ENCODE assay signal across 17 cellular contexts in the genomic region with DNA sequence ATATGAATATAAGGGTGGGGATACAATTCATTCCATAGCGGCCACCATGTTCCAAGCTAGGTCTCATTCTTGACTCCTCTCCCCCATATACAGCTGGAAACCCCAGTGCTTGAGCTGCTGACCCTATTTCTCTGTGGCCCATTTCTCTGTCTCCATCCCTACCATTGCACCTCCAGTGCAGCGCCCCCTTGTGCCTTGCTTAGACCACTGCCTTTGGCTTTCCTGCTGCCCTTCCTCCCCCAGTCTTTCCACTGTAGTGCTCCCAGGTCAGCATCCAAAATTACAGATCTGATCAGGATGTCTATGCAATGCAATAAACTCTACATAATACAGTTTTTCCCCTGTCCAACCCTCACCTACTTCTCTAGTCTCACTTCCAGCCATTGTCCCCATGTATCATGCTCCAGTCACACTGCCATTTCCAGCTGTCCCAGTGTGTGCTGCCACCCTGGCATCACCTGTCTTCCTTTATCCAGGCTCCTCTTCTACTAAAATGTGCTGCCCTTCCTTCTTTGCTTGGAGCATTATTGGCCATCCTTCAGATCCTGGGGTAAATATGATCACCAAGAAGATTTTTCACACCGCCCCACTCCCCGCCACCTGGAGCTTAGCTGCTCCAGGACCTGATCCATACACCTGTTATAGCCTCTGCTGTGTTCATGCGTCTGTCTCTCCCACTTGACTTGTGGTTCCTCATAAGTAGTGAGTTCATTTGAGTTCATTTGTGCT.
A peak's percentile ranks its signal among the peaks of the same experiment; 100 is the strongest.
DNase-seq lines count a peak whose midpoint lies in the region; ATAC-seq, FAIRE-seq and TF ChIP-seq lines count a peak whose summit lies in the region.
"Had no signal": no experiment of that assay in that cellular context is flagged by ENCODE, and none has a peak within 500 bp of the region (broad histone marks: within the 10 kb centered on the region; RNA-seq: fewer than 3 reads in every experiment).

No MANE protein-coding gene starts in this region.

- no peak overlapping the region for H2BK5ac ChIP-seq in H1 (ENCODE audit: low read depth, low read length)

- H3K4me2 ChIP-seq in H1 (ENCODE audit: insufficient read depth in 1 of 2, low read depth in 2 of 2, low read length in 2 of 2), result no peak overlapping the region

- no peaks in the 10 kb centered on the region for H3K4me1 Mint-ChIP-seq in CD4-positive, alpha-beta memory T cell
- H3K4me1 Mint-ChIP-seq: activated naive CD8-positive, alpha-beta T cell treated with anti-CD3 and anti-CD28 coated beads, Interleukin-2, amount 10 ng/mL, durations not matched to agents 7 days and 5 days; B cell; T-cell had no signal

- no peak overlapping the region for H2BK12ac ChIP-seq in H1 (ENCODE audit: low read depth, low read length)

- H3K18ac ChIP-seq in H1 (ENCODE audit: extremely low read depth, low read length), result no peak overlapping the region

- no peaks in the 10 kb centered on the region for H3K4me1 ChIP-seq in H1 (replicated peaks in 1 of 4; ENCODE audit: control insufficient read depth in 3 of 4, insufficient read depth in 4 of 4, low read length in 3 of 4)
- H3K4me1 ChIP-seq in CD4-positive, alpha-beta memory T cell (ENCODE audit: insufficient read depth, low read length), result no peaks in the 10 kb centered on the region

- no peak overlapping the region for H3K4me3 ChIP-seq in H1 (ENCODE audit: extremely low read depth in 1 of 4, insufficient read depth in 2 of 4, low read depth in 3 of 4, low read length in 4 of 4)
- H3K4me3 ChIP-seq in CD4-positive, alpha-beta memory T cell (ENCODE audit: low read length in 2 of 2), result no peak overlapping the region

- H3K27me3 ChIP-seq in H1 (replicated peaks in 1 of 4; ENCODE audit: control insufficient read depth in 3 of 4, extremely low read depth in 1 of 4, insufficient read depth in 3 of 4, low read length in 3 of 4), result no peaks in the 10 kb centered on the region
- no peaks in the 10 kb centered on the region for H3K27me3 ChIP-seq in CD4-positive, alpha-beta memory T cell (ENCODE audit: insufficient read depth, low read length)

- peaks cover 0 to 4% (median 0%) of the 10 kb centered on the region in 8 donors for H3K9me3 Mint-ChIP-seq in CD4-positive, alpha-beta memory T cell
- H3K9me3 Mint-ChIP-seq: activated naive CD8-positive, alpha-beta T cell treated with anti-CD3 and anti-CD28 coated beads, Interleukin-2, amount 10 ng/mL, durations not matched to agents 7 days and 5 days had no signal

- no peaks in the 10 kb centered on the region for H4K20me1 ChIP-seq in H1 (replicated peaks in 1 of 2; ENCODE audit: control insufficient read depth in 1 of 2, insufficient read depth in 2 of 2, low read length in 2 of 2)

- no peak overlapping the region for H2BK120ac ChIP-seq in H1 (replicated peaks; ENCODE audit: low read depth, low read length)

- no peak overlapping the region for H2BK15ac ChIP-seq in H1 (ENCODE audit: low read length)

- no peak overlapping the region for H2BK20ac ChIP-seq in H1 (ENCODE audit: low read length)

- no peak overlapping the region for H3K27ac ChIP-seq in H1 (ENCODE audit: low read depth, low read length)
- H3K27ac ChIP-seq in CD4-positive, alpha-beta memory T cell (ENCODE audit: low read depth, low read length), result no peak overlapping the region

- 76% methylated on average over 5 of the region's 5 CpGs; no CpG with 5 or more reads in 1 of the 2 experiments for WGBS in H1 (ENCODE audit: extremely low coverage in 1 of 2, insufficient coverage in 1 of 2, insufficient read length in 1 of 2, insufficient replicate concordance in 2 of 2, low coverage in 1 of 2, low lambda C conversion rate in 2 of 2, missing lambda C conversion rate in 1 of 2), 2 experiments

- H3K56ac ChIP-seq in H1 (replicated peaks; ENCODE audit: insufficient read length, low read depth, low read length), result no peak overlapping the region

- CTCF ChIA-PET in H1 (lab: Charles Lee; ENCODE audit: partially characterized antibody), result interaction anchor here (0.5 to 2.4 kb wide), 22 partner anchors 10 to 1680 kb away, joined by 3 to 19 read pairs (median 4); no protein-coding TSS in a partner anchor
- CTCF ChIA-PET in CD4-positive, alpha-beta memory T cell (lab: Charles Lee; ENCODE audit: partially characterized antibody), result no interaction called here

- no peak overlapping the region for H2AK5ac ChIP-seq in H1 (ENCODE audit: low read depth, low read length)

- H3K27me3 Mint-ChIP-seq in CD4-positive, alpha-beta memory T cell, result peaks cover 0 to 2% of the 10 kb centered on the region in 2 donors
- H3K27me3 Mint-ChIP-seq: activated naive CD8-positive, alpha-beta T cell treated with anti-CD3 and anti-CD28 coated beads, Interleukin-2, amount 10 ng/mL, durations not matched to agents 7 days and 5 days had no signal

- no peak overlapping the region for H2AFZ ChIP-seq in H1 (ENCODE audit: low read length)

- no peak for TF ChIP-seq POLR2A in H1 (IDR thresholded peaks at IDR 0.05; ENCODE audit: control extremely low read depth in 1 of 2, low read depth in 2 of 2, low read length in 2 of 2)

- H4K8ac ChIP-seq in H1 (ENCODE audit: extremely low read depth, insufficient read depth, low read length), result no peak overlapping the region

- TF ChIP-seq CTCF in H1 (IDR thresholded peaks at IDR 0.05; ENCODE audit: control extremely low read depth in 1 of 3, insufficient read depth in 1 of 3, low read depth in 1 of 3, low read length in 3 of 3), result peak; percentile 69 to 95 (median 89)

- H3K9ac ChIP-seq in H1 (replicated peaks in 1 of 4; ENCODE audit: extremely low read depth in 1 of 4, low read depth in 3 of 4, low read length in 3 of 4), result no peak overlapping the region

- no peak overlapping the region for H4K5ac ChIP-seq in H1 (ENCODE audit: insufficient read length, low read depth, low read length)

- no peak overlapping the region for H3K4me3 Mint-ChIP-seq in CD4-positive, alpha-beta memory T cell
- H3K4me3 Mint-ChIP-seq: activated naive CD8-positive, alpha-beta T cell treated with anti-CD3 and anti-CD28 coated beads, Interleukin-2, amount 10 ng/mL, durations not matched to agents 7 days and 5 days; B cell; T-cell had no signal

- no peak overlapping the region for H4K91ac ChIP-seq in H1 (replicated peaks; ENCODE audit: insufficient read length, low read length)

- no peaks in the 10 kb centered on the region for H3K23me2 ChIP-seq in H1 (ENCODE audit: low read depth, low read length)

- ATAC-seq in HG03457 (IDR thresholded peaks at IDR 0.05; ENCODE audit: unreplicated experiment), result no peak
- ATAC-seq: T-cell had no signal

- H3K4ac ChIP-seq in H1 (replicated peaks; ENCODE audit: insufficient read length, low read depth, low read length), result no peak overlapping the region

- intact Hi-C loops in CD4-positive, alpha-beta memory T cell (cut with micrococcal nuclease), result no loop called here

- H3K9me3 ChIP-seq in H1 (ENCODE audit: insufficient read depth in 2 of 2, low read depth in 1 of 2, low read length in 1 of 2), result no peaks in the 10 kb centered on the region
- no peaks in the 10 kb centered on the region for H3K9me3 ChIP-seq in CD4-positive, alpha-beta memory T cell (ENCODE audit: control insufficient read depth in 1 of 2, low read length in 2 of 2)

- H3K36me3 Mint-ChIP-seq in CD4-positive, alpha-beta memory T cell, result no peaks in the 10 kb centered on the region
- H3K36me3 Mint-ChIP-seq: activated naive CD8-positive, alpha-beta T cell treated with anti-CD3 and anti-CD28 coated beads, Interleukin-2, amount 10 ng/mL, durations not matched to agents 7 days and 5 days; T-cell had no signal

- TF ChIP-seq RAD21 in Ishikawa (IDR thresholded peaks at IDR 0.05; ENCODE audit: low read depth), result peak; percentile 37; the same call in 1 of the 2 replicates
- TF ChIP-seq RAD21 in H1 (IDR thresholded peaks at IDR 0.05 in 1 of 2, conservative IDR thresholded peaks at IDR 0.05 in 1 of 2; ENCODE audit: low read depth in 2 of 2, low read length in 2 of 2), result peak; percentile 57 to 67

- H3K79me2 ChIP-seq in H1 (ENCODE audit: control insufficient read depth in 1 of 2, insufficient read depth in 2 of 2, low read length in 2 of 2), result no peaks in the 10 kb centered on the region

- H3K79me1 ChIP-seq in H1 (ENCODE audit: low read depth, low read length), result no peaks in the 10 kb centered on the region

- no peak for FAIRE-seq in H1 (lab: Jason Lieb, UNC)
- FAIRE-seq: keratinocyte had no signal

- no peak overlapping the region for H3K23ac ChIP-seq in H1 (ENCODE audit: insufficient read length)

- H3K14ac ChIP-seq in H1 (ENCODE audit: insufficient read length), result no peak overlapping the region

- no peaks in the 10 kb centered on the region for H3K36me3 ChIP-seq in H1 (ENCODE audit: control insufficient read depth in 2 of 4, insufficient read depth in 4 of 4, low read length in 3 of 4)
- no peaks in the 10 kb centered on the region for H3K36me3 ChIP-seq in CD4-positive, alpha-beta memory T cell (ENCODE audit: insufficient read depth, low read length)

- peak; percentile 4 for DNase-seq in stimulated activated CD4-positive, alpha-beta T cell treated with anti-CD3 and anti-CD28 coated beads, Interleukin-1b, Interleukin-23, amount 100 ng/mL, for 48 hours
- no peak for DNase-seq in stimulated activated CD4-positive, alpha-beta T cell treated with anti-CD3 and anti-CD28 coated beads, Interleukin-4, amount 100 ng/mL, for 24 hours
- DNase-seq in H1 (ENCODE audit: low read depth in 1 of 2, low spot score in 2 of 2) (peak in 1 of 2 experiments; percentile 77), NCI-H128 (lab: John Stamatoyannopoulos, UW; ENCODE audit: unreplicated experiment) (no peak), retina (no peak)
- no peak for DNase-seq in CD4-positive, alpha-beta memory T cell
- DNase-seq: activated CD4-positive, CD25-positive, alpha-beta regulatory T cell; activated naive CD8-positive, alpha-beta T cell treated with anti-CD3 and anti-CD28 coated beads, Interleukin-2, amount 10 ng/mL, durations not matched to agents 7 days and 5 days; activated T-cell treated with anti-CD3 and anti-CD28 coated beads for 4 hours; NCI-H2029 treated with DMSO at 0.1 percent for 48 hours; NCI-H526 treated with DMSO at 0.1 percent for 48 hours; stimulated activated naive CD4-positive, alpha-beta T cell treated with Interleukin-2 at 50 U/mL for 16 hours; T-cell had no signal

- POLR2A ChIA-PET in H1 (lab: Charles Lee; ENCODE audit: partially characterized antibody), result no interaction called here
- POLR2A ChIA-PET in CD4-positive, alpha-beta memory T cell (lab: Charles Lee; ENCODE audit: partially characterized antibody), result no interaction called here

- no peak overlapping the region for H3K27ac Mint-ChIP-seq in CD4-positive, alpha-beta memory T cell
- H3K27ac Mint-ChIP-seq: activated naive CD8-positive, alpha-beta T cell treated with anti-CD3 and anti-CD28 coated beads, Interleukin-2, amount 10 ng/mL, durations not matched to agents 7 days and 5 days; B cell; T-cell had no signal

- TF ChIP-seq EP300 in Ishikawa (IDR thresholded peaks at IDR 0.05; ENCODE audit: borderline replicate concordance) (no peak), H1 (IDR thresholded peaks at IDR 0.05; ENCODE audit: borderline replicate concordance in 1 of 2, low read depth in 2 of 2, low read length in 2 of 2) (no peak)

TF ChIP-seq in H1, 55 proteins besides CTCF, POLR2A, EP300 and RAD21 (continues in another document):
- TF ChIP-seq BACH1 (IDR thresholded peaks at IDR 0.05; ENCODE audit: low read length) (no peak), TAF1 (IDR thresholded peaks at IDR 0.05; ENCODE audit: low read depth, low read length) (no peak), CBX8 (IDR thresholded peaks at IDR 0.05; ENCODE audit: borderline replicate concordance, low read depth, low read length) (no peak), JUN (IDR thresholded peaks at IDR 0.05; ENCODE audit: low read depth, low read length) (no peak), CREB1 (IDR thresholded peaks at IDR 0.05) (no peak)
